31 cellular contexts compared by ENCODE assay signal in genomic region chr16:10926094-10926493, GRCh38. TPM values are rescaled to one million over a fixed set of nuclear protein-coding genes. Genes with fewer than 3 reads are reported as not detected.
A peak's percentile ranks its signal among the peaks of the same experiment; 100 is the strongest.
DNase-seq lines count a peak whose midpoint lies in the region; ATAC-seq, FAIRE-seq and TF ChIP-seq lines count a peak whose summit lies in the region.
"Had no signal": no experiment of that assay in that cellular context is flagged by ENCODE, and none has a peak within 500 bp of the region (broad histone marks: within the 10 kb centered on the region; RNA-seq: fewer than 3 reads in every experiment).

No MANE protein-coding gene starts in this region.

- CTCF ChIA-PET in WTC11 (lab: Charles Lee) = no interaction called here
- CTCF ChIA-PET in A673 (lab: Charles Lee) = no interaction called here

- intact Hi-C loops in A673 (cut with micrococcal nuclease; ENCODE audit: unreplicated experiment) = no loop called here

- BruUV-seq in A673 (replicated peaks; lab: Mats Ljungman, UMichigan) = no TSS peak

- H3K4me3 Mint-ChIP-seq in WTC11 = no peak overlapping the region
- no peak overlapping the region for H3K4me3 Mint-ChIP-seq in stimulated activated naive B cell treated with anti-CD40 and anti-IgM and Interleukin-4, amounts not matched to agents 10 μg/mL and 1 μg/mL and 100 μg/mL, for 72 hours
- H3K4me3 Mint-ChIP-seq: CD14-positive monocyte; CD8-positive, alpha-beta memory T cell; GM23338; H9; HFFc6; T-cell; T-helper 2 cell treated with Interferon-gamma antibody and Interleukin-4, amounts not matched to agents 5 μg/mL and 100 μg/mL, for 36 hours had no signal

- DNase-seq in NCI-H510A (lab: John Stamatoyannopoulos, UW) (peak; percentile 24), WTC11 (ENCODE audit: low spot score) (no peak), GM19239 (ENCODE audit: insufficient read length, low spot score) (no peak), A673 (ENCODE audit: low spot score) (no peak), NCI-H82 treated with DMSO at 0.1 percent for 48 hours (lab: John Stamatoyannopoulos, UW; ENCODE audit: unreplicated experiment) (no peak)
- DNase-seq in stimulated activated naive B cell treated with anti-CD40 and anti-IgM and Interleukin-4, amounts not matched to agents 10 μg/mL and 1 μg/mL and 100 μg/mL, for 72 hours = no peak
- DNase-seq: BE2C; CD8-positive, alpha-beta memory T cell; DMS 273 treated with DMSO at 0.1 percent for 48 hours; DMS79 treated with DMSO at 0.1 percent for 48 hours; GF-D8; H9; HFFc6; KBM-7; MV-4-11; NCI-H1105; NCI-H146; NCI-H1930; NCI-H2107; NCI-H226; NCI-H524; NCI-H748 treated with DMSO at 0.1 percent for 48 hours; PC-3; Right ventricle myocardium superior; T-cell had no signal

- H3K4me3 ChIP-seq in A673 (ENCODE audit: low read depth, low read length, poor library complexity, severe bottlenecking) = no peak overlapping the region
- H3K4me3 ChIP-seq: GM23338, SJSA1 had no signal

- no peak overlapping the region for H3K27ac ChIP-seq in A673 (ENCODE audit: low read depth, low read length, poor library complexity, severe bottlenecking)
- H3K27ac ChIP-seq: SJSA1 had no signal

- peaks cover 4% of the 10 kb centered on the region; the same call in 1 of the 2 replicates for H3K4me1 Mint-ChIP-seq in WTC11
- peaks cover 33 to 45% of the 10 kb centered on the region in 2 donors for H3K4me1 Mint-ChIP-seq in stimulated activated naive B cell treated with anti-CD40 and anti-IgM and Interleukin-4, amounts not matched to agents 10 μg/mL and 1 μg/mL and 100 μg/mL, for 72 hours
- H3K4me1 Mint-ChIP-seq: GM23338 had no signal

- no peaks in the 10 kb centered on the region for H3K9me3 Mint-ChIP-seq in WTC11
- H3K9me3 Mint-ChIP-seq in stimulated activated naive B cell treated with anti-CD40 and anti-IgM and Interleukin-4, amounts not matched to agents 10 μg/mL and 1 μg/mL and 100 μg/mL, for 72 hours = no peaks in the 10 kb centered on the region
- H3K9me3 Mint-ChIP-seq: CD8-positive, alpha-beta memory T cell; GM23338; H9; HFFc6; T-cell; T-helper 2 cell treated with Interferon-gamma antibody and Interleukin-4, amounts not matched to agents 5 μg/mL and 100 μg/mL, for 36 hours had no signal

- H3K36me3 Mint-ChIP-seq in WTC11 = peaks cover 6% of the 10 kb centered on the region; the same call in 1 of the 2 replicates
- H3K36me3 Mint-ChIP-seq in stimulated activated naive B cell treated with anti-CD40 and anti-IgM and Interleukin-4, amounts not matched to agents 10 μg/mL and 1 μg/mL and 100 μg/mL, for 72 hours = peaks cover 56 to 71% of the 10 kb centered on the region in 2 donors

- TF ChIP-seq CTCF in WTC11 (IDR thresholded peaks at IDR 0.05) (no peak), A673 (conservative IDR thresholded peaks at IDR 0.05; ENCODE audit: low read depth, low read length) (no peak)

- no peaks in the 10 kb centered on the region for H3K9me3 ChIP-seq in A673 (ENCODE audit: low read depth, low read length, poor library complexity, severe bottlenecking)
- H3K9me3 ChIP-seq: BE2C, SJSA1 had no signal

- H3K36me3 ChIP-seq in A673 (ENCODE audit: insufficient read depth, low read length, poor library complexity, severe bottlenecking) = no peaks in the 10 kb centered on the region

- H3K27ac Mint-ChIP-seq in WTC11 = no peak overlapping the region
- H3K27ac Mint-ChIP-seq in stimulated activated naive B cell treated with anti-CD40 and anti-IgM and Interleukin-4, amounts not matched to agents 10 μg/mL and 1 μg/mL and 100 μg/mL, for 72 hours = peak overlapping the region; percentile 87
- H3K27ac Mint-ChIP-seq: CD8-positive, alpha-beta memory T cell; GM23338; HFFc6; T-cell had no signal

- no peak for ATAC-seq in GM18505 (IDR thresholded peaks at IDR 0.05; ENCODE audit: unreplicated experiment)
- ATAC-seq in WTC11 = no peak
- ATAC-seq in stimulated activated naive B cell treated with anti-CD40 and anti-IgM and Interleukin-4, amounts not matched to agents 10 μg/mL and 1 μg/mL and 100 μg/mL, for 72 hours (replicated peaks) = no peak
- ATAC-seq: GM23338, PC-3, T-cell had no signal

- TF ChIP-seq POLR2A in GM18505 (IDR thresholded peaks at IDR 0.05; ENCODE audit: borderline replicate concordance, extremely low read depth, insufficient read depth, insufficient read length) = peak; percentile 10

- H3K27me3 ChIP-seq in A673 (replicated peaks; ENCODE audit: insufficient read depth, low read depth, low read length, poor library complexity) = no peaks in the 10 kb centered on the region
- H3K27me3 ChIP-seq: BE2C, SJSA1 had no signal

- no peak for FAIRE-seq in GM19239 (lab: Jason Lieb, UNC)

- no peaks in the 10 kb centered on the region; the same call in 1 of the 2 replicates for H3K27me3 Mint-ChIP-seq in WTC11 (ENCODE audit: low read depth)
- no peaks in the 10 kb centered on the region for H3K27me3 Mint-ChIP-seq in stimulated activated naive B cell treated with anti-CD40 and anti-IgM and Interleukin-4, amounts not matched to agents 10 μg/mL and 1 μg/mL and 100 μg/mL, for 72 hours
- H3K27me3 Mint-ChIP-seq: CD8-positive, alpha-beta memory T cell; T-cell had no signal

- no peaks in the 10 kb centered on the region for H3K4me1 ChIP-seq in A673 (ENCODE audit: insufficient read depth, low read length, poor library complexity, severe bottlenecking)
- H3K4me1 ChIP-seq: BE2C, SJSA1 had no signal

- POLR2A ChIA-PET in WTC11 (lab: Charles Lee) (interaction anchor here (0.8 kb wide), 1 partner anchor 19 kb away, joined by 4 read pairs; no protein-coding TSS in a partner anchor), A673 (lab: Charles Lee; ENCODE audit: low non-redundant PET) (no interaction called here)

TF ChIP-seq in WTC11, 78 proteins besides CTCF, POLR2A, EP300 and RAD21:
- TF ChIP-seq ZNF423 (CRISPR knock-in tag; IDR thresholded peaks at IDR 0.05) = no peak
- TF ChIP-seq PRDM15 (CRISPR knock-in tag; IDR thresholded peaks at IDR 0.05) = peak; percentile 38; the same call in 1 of the 2 replicates

RNA-seq across cellular contexts. Expression of gene DEXI, which starts 16.2 kb away (rescaled TPM):
- total RNA-seq in WTC11 (2021) (33.7 to 42.1 TPM (median 37.7 TPM) in 3 replicates), A673 (2021) (30.7 and 31.6 TPM in 2 replicates)

RNA-seq across cellular contexts. Expression of gene CLEC16A, which starts 18.3 kb away (rescaled TPM):
- total RNA-seq in WTC11 (2021) = 14.4 to 16.0 TPM (median 15.4 TPM) in 3 replicates
- total RNA-seq in A673 (2021) = 21.3 and 23.4 TPM in 2 replicates

RNA-seq across cellular contexts. Expression of gene CIITA, which starts 49.1 kb away (rescaled TPM):
- total RNA-seq in WTC11 (2021) (0.21 to 0.27 TPM (median 0.26 TPM) in 3 replicates), A673 (2021) (not detected in 2 replicates)
- total RNA-seq: H9, MCF 10A, PC-3 had no signal
